ENCODE assay signal across 10 cellular contexts in the genomic region with DNA sequence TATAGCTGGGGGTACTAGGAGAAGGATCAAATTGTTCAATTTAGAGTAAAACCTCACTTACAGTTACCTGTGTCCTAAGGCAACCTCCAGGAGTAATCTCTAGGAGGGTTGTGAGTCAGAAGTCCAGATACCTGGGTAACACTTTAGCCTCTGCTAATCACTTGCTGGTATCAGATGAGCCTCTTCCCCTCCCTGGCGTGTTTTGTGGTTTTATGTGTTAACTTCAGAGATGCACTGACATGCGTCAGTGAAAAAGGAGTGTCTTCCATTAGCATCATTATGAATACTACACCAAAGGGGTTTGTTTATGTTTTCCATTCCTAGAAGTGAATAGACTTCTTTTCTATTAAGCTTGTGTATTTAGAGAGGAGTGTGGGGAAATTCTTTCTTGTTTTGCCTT.
DNase-seq lines count a peak whose midpoint lies in the region; ATAC-seq and TF ChIP-seq lines count a peak whose summit lies in the region.
"Had no signal": no experiment of that assay in that cellular context is flagged by ENCODE, and none has a peak within 500 bp of the region (broad histone marks: within the 10 kb centered on the region; RNA-seq: fewer than 3 reads in every experiment).

No MANE protein-coding gene starts in this region.

- peak overlapping the region; percentile 79 for H3K27ac ChIP-seq in cardiac muscle cell
- no peak overlapping the region for H3K27ac ChIP-seq in right cardiac atrium (ENCODE audit: low read length)

- H3K36me3 ChIP-seq in cardiac muscle cell = no peaks in the 10 kb centered on the region

- TF ChIP-seq CTCF in cardiac muscle cell (IDR thresholded peaks at IDR 0.05; ENCODE audit: low read depth, low read length) = no peak

- H3K9me3 ChIP-seq in cardiac muscle cell (ENCODE audit: low read depth) (no peaks in the 10 kb centered on the region), right cardiac atrium (ENCODE audit: control insufficient read depth, low read length) (no peaks in the 10 kb centered on the region)

- H3K27me3 ChIP-seq in cardiac muscle cell (no peaks in the 10 kb centered on the region), right cardiac atrium (ENCODE audit: control insufficient read depth, insufficient read depth) (no peaks in the 10 kb centered on the region)

- DNase-seq in cardiac muscle cell (ENCODE audit: low read depth in 1 of 2, low spot score in 1 of 2) (no peak), right cardiac atrium (no peak), NCI-H226 (peak; percentile 80), amniotic epithelial cell (ENCODE audit: low read depth) (peak; percentile 83), NCI-H2029 (lab: John Stamatoyannopoulos, UW) (no peak), NCI-H2171 (lab: John Stamatoyannopoulos, UW) (no peak), dermis blood vessel endothelial cell (no peak)
- DNase-seq in stimulated activated naive CD4-positive, alpha-beta T cell treated with Interleukin-2 at 50 U/mL for 16 hours (lab: John Stamatoyannopoulos, UW) = peak; percentile 2
- DNase-seq: COR-L47, naive B cell had no signal

- 97% methylated on average over 2 of the region's 2 CpGs for WGBS in right cardiac atrium

- ATAC-seq in right cardiac atrium = no peak

- intact Hi-C loops in right cardiac atrium (cut with DNase I) = no loop called here

- H3K4me3 ChIP-seq in cardiac muscle cell (no peak overlapping the region), right cardiac atrium (ENCODE audit: low read length) (no peak overlapping the region)

- H3K4me1 ChIP-seq in cardiac muscle cell (ENCODE audit: low read depth) (peaks cover 51% of the 10 kb centered on the region), right cardiac atrium (ENCODE audit: control insufficient read depth, insufficient read depth, low read length) (peaks cover 7% of the 10 kb centered on the region)

Comparison
In these comparisons a context has a peak if more than half of its experiments do, and no peak if none do; other contexts are left out.
1. DNase-seq: peak in NCI-H226 (single experiment), amniotic epithelial cell (single experiment) and stimulated activated naive CD4-positive, alpha-beta T cell treated with Interleukin-2 at 50 U/mL for 16 hours (single experiment); none in cardiac muscle cell (0 of 2), right cardiac atrium (0 of 3), NCI-H2029 (single experiment), NCI-H2171 (single experiment) and dermis blood vessel endothelial cell (single experiment).